Comparison of ENCODE assay signal across 27 cellular contexts in the genomic region with DNA sequence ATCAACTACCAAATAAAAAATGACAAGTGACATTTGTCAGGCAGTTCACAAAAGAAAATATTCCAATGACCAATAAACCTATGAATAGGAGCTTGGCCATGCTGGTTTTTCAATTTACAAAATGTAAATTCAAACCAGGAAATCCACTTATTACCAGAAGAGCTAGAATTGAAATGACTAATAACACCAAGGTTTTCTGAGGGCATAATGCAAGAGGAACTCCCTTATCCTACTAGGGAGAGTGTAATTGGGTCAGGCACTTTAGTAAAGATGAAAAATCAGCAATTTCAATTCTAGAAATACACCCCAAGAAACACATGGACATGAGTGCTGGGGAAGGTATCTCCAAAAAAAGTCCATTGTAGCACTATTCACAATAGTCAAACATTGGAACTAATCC.
"Had no signal": no experiment of that assay in that cellular context is flagged by ENCODE, and none has a peak within 500 bp of the region (broad histone marks: within the 10 kb centered on the region; RNA-seq: fewer than 3 reads in every experiment).

No MANE protein-coding gene starts in this region.

- H3K4me3 Mint-ChIP-seq: immature natural killer cell; mesothelial cell of epicardium; naive B cell; nephron; neural crest cell; stimulated activated naive B cell treated with anti-CD40 and anti-IgM and Interleukin-4, amounts not matched to agents 10 μg/mL and 1 μg/mL and 100 μg/mL, for 72 hours had no signal

- ATAC-seq: left colon; left lung; pancreas; right cardiac atrium; sciatic nerve; stimulated activated naive B cell treated with anti-CD40 and anti-IgM and Interleukin-4, amounts not matched to agents 10 μg/mL and 1 μg/mL and 100 μg/mL, for 72 hours; stimulated activated naive CD8-positive, alpha-beta T cell treated with anti-CD3 and anti-CD28 coated beads, Interleukin-15, Interleukin-2, amounts not matched to agents 100 U/mL and 50 U/mL, for 24 hours had no signal

- DNase-seq: hippocampal formation; immature natural killer cell; kidney; left colon; left lung; mesendoderm; naive B cell; nucleus accumbens; pancreas; posterior cingulate gyrus; retina; right cardiac atrium; stimulated activated CD4-positive, alpha-beta T cell treated with anti-CD3 and anti-CD28 coated beads, Interleukin-12 subunit alpha, Interleukin-12 subunit beta, amount 100 ng/mL, for 4 hours; stimulated activated CD4-positive, alpha-beta T cell treated with anti-CD3 and anti-CD28 coated beads, Interleukin-15, amount 100 ng/mL, for 24 hours; stimulated activated CD4-positive, alpha-beta T cell treated with anti-CD3 and anti-CD28 coated beads, Interleukin-2, amount 100 ng/mL, for 24 hours; stimulated activated CD4-positive, alpha-beta T cell treated with anti-CD3 and anti-CD28 coated beads, Interleukin-4, amount 100 ng/mL, for 1 hour; stimulated activated naive B cell treated with anti-CD40 and anti-IgM and Interleukin-4, amounts not matched to agents 10 μg/mL and 1 μg/mL and 100 μg/mL, for 72 hours; stimulated activated naive CD8-positive, alpha-beta T cell treated with anti-CD3 and anti-CD28 coated beads, Interleukin-15, Interleukin-2, amounts not matched to agents 100 U/mL and 50 U/mL, for 24 hours; stomach; testis; thyroid gland; transverse colon; upper lobe of left lung had no signal

- H3K27me3 Mint-ChIP-seq: naive B cell; stimulated activated naive B cell treated with anti-CD40 and anti-IgM and Interleukin-4, amounts not matched to agents 10 μg/mL and 1 μg/mL and 100 μg/mL, for 72 hours had no signal

- H3K27ac Mint-ChIP-seq: mesothelial cell of epicardium; naive B cell; nephron; stimulated activated naive B cell treated with anti-CD40 and anti-IgM and Interleukin-4, amounts not matched to agents 10 μg/mL and 1 μg/mL and 100 μg/mL, for 72 hours had no signal

- H3K9me3 Mint-ChIP-seq: neural crest cell had no signal

- H3K36me3 Mint-ChIP-seq: naive B cell had no signal
